In genomic region chr1:235429143-235429542, GRCh38 we compare ENCODE assay signal across 24 cellular contexts.
DNase-seq lines count a peak whose midpoint lies in the region; ATAC-seq and TF ChIP-seq lines count a peak whose summit lies in the region.
"Had no signal": no experiment of that assay in that cellular context is flagged by ENCODE, and none has a peak within 500 bp of the region (broad histone marks: within the 10 kb centered on the region; RNA-seq: fewer than 3 reads in every experiment).

No MANE protein-coding gene starts in this region.

- intact Hi-C loops in body of pancreas (cut with DNase I) = no loop called here

- DNase-seq in EL (peak; percentile 26), HS-5 (ENCODE audit: low read depth) (peak; percentile 35), kidney tubule cell (ENCODE audit: low spot score) (peak; percentile 39), body of pancreas (no peak), substantia nigra (lab: John Stamatoyannopoulos, UW) (no peak), foreskin melanocyte (no peak)
- DNase-seq: CD4-positive, CD25-positive, alpha-beta regulatory T cell; DMS153; DND-41; H9; Karpas-422; MV-4-11; NCI-H1105; NCI-H1436 treated with DMSO at 0.1 percent for 48 hours; NCI-H187 treated with DMSO at 0.1 percent for 48 hours; NCI-H446; NCI-H524 treated with DMSO at 0.1 percent for 48 hours; NCI-H774; RPMI8226; SHP77 had no signal

- H3K27ac ChIP-seq in body of pancreas (no peak overlapping the region), substantia nigra (ENCODE audit: low read depth, low read length, poor library complexity, severe bottlenecking) (no peak overlapping the region)
- H3K27ac ChIP-seq: BLaER1 had no signal

- TF ChIP-seq CTCF in body of pancreas (IDR thresholded peaks at IDR 0.05) = no peak

- no peaks in the 10 kb centered on the region for H3K27me3 ChIP-seq in body of pancreas
- H3K27me3 ChIP-seq: BLaER1 had no signal

- no peaks in the 10 kb centered on the region for H3K4me1 ChIP-seq in body of pancreas

- ATAC-seq in SK-N-SH treated with all-trans-retinoic acid at 6 μM for 48 hours = 0 out of 3 replicates have a peak, but pooled peaks have one; percentile 9
- no peak for ATAC-seq in body of pancreas
- no peak for ATAC-seq in GM21515 (IDR thresholded peaks at IDR 0.05; ENCODE audit: unreplicated experiment)
- ATAC-seq: GM23338 had no signal

- H3K9me3 ChIP-seq in body of pancreas = no peaks in the 10 kb centered on the region
- H3K9me3 ChIP-seq: BLaER1 had no signal

- WGBS in body of pancreas, 2 donors = 79% methylated on average over 5 of the region's 5 CpGs

- H3K36me3 ChIP-seq in body of pancreas (replicated peaks in 1 of 2; ENCODE audit: insufficient read depth in 1 of 2, low read depth in 2 of 2) = peaks cover 0 to 5% of the 10 kb centered on the region in 2 donors

- no peak for TF ChIP-seq POLR2A in body of pancreas (IDR thresholded peaks at IDR 0.05)

- H3K4me3 ChIP-seq in body of pancreas = no peak overlapping the region
- H3K4me3 ChIP-seq: BLaER1, GM23338 had no signal

TF ChIP-seq in SK-N-SH treated with all-trans-retinoic acid at 6 μM for 48 hours, 23 proteins besides CTCF, POLR2A, EP300 and RAD21:
- TF ChIP-seq ZNF565 (CRISPR knock-in tag; conservative IDR thresholded peaks at IDR 0.05; ENCODE audit: low read depth) = no peak
- TF ChIP-seq TSHZ2 (CRISPR knock-in tag; IDR thresholded peaks at IDR 0.05) = no peak
- TF ChIP-seq BACH2 (CRISPR knock-in tag; IDR thresholded peaks at IDR 0.05; ENCODE audit: borderline replicate concordance) = no peak
- no peak for TF ChIP-seq CREB5 (CRISPR knock-in tag; IDR thresholded peaks at IDR 0.05; ENCODE audit: low read depth)
- no peak for TF ChIP-seq TOX (CRISPR knock-in tag; IDR thresholded peaks at IDR 0.05; ENCODE audit: borderline replicate concordance)
- no peak for TF ChIP-seq PPARA (CRISPR knock-in tag; IDR thresholded peaks at IDR 0.05; ENCODE audit: borderline replicate concordance)
- no peak for TF ChIP-seq CSRNP3 (CRISPR knock-in tag; IDR thresholded peaks at IDR 0.05)
- no peak; the same call in 1 of the 2 replicates for TF ChIP-seq RARB (CRISPR knock-in tag; IDR thresholded peaks at IDR 0.05)
- TF ChIP-seq OSR1 (CRISPR knock-in tag; IDR thresholded peaks at IDR 0.05) = no peak
- no peak for TF ChIP-seq GLIS3 (CRISPR knock-in tag; IDR thresholded peaks at IDR 0.05)
- TF ChIP-seq ZC3H10 (CRISPR knock-in tag; IDR thresholded peaks at IDR 0.05) = no peak
- no peak for TF ChIP-seq TCF4 (CRISPR knock-in tag; IDR thresholded peaks at IDR 0.05; ENCODE audit: borderline replicate concordance)
- TF ChIP-seq ZFP30 (CRISPR knock-in tag; IDR thresholded peaks at IDR 0.05) = no peak
- TF ChIP-seq ZNF8 (CRISPR knock-in tag; IDR thresholded peaks at IDR 0.05) = no peak
- no peak for TF ChIP-seq ARNTL (CRISPR knock-in tag; IDR thresholded peaks at IDR 0.05; ENCODE audit: borderline replicate concordance, low read depth)
TF ChIP-seq in SK-N-SH treated with all-trans-retinoic acid at 6 μM for 48 hours: peak in this region for 0.

Comparison
In these comparisons a context has a peak if more than half of its experiments do, and no peak if none do; other contexts are left out.
1. DNase-seq: peak in EL (single experiment), HS-5 (single experiment) and kidney tubule cell (single experiment); none in body of pancreas (0 of 4), substantia nigra (0 of 49) and foreskin melanocyte (single experiment).